Comparison of ENCODE assay signal across 10 cellular contexts in the genomic region with DNA sequence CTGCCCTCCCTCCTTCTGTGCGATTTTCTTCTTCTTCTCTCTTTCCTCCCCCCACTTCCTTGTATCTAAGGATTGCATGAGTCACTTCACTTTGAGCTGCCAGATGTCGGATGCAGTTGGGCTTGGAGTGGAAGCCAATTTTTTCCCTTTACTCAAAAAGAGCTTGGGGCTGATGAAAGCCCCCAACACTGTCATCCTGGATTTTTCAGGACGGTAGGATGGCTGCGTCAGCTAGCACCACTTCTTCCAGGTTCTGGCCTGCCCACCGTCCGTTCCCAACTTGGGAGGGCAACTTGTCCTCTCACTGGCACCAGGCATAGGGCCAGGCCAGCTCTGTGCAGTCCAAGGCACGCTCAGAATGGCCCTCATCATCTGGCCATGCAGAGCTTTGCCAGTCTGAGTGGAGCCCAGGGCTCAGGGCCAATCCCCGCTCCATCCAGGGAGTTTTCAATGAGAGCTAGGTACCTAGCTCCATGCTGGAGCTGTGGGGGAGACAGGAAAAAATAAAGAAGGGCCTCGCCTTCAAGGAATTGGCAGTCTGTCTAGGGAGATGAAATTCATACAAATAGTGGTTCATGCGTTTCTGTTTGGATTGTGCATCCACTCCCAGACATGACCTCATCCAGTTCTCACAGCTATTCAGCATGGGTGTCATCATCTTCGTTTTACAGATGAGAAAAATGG. TPM values are rescaled to one million over a fixed set of nuclear protein-coding genes. Genes with fewer than 3 reads are reported as not detected.
DNase-seq lines count a peak whose midpoint lies in the region; ATAC-seq and TF ChIP-seq lines count a peak whose summit lies in the region.
"Had no signal": no experiment of that assay in that cellular context is flagged by ENCODE, and none has a peak within 500 bp of the region (broad histone marks: within the 10 kb centered on the region; RNA-seq: fewer than 3 reads in every experiment).

No MANE protein-coding gene starts in this region.

- DNase-seq in NOMO-1 (lab: John Stamatoyannopoulos, UW; ENCODE audit: unreplicated experiment in 2 of 2) (peak; percentile 3 to 34), NOMO-1 treated with dmso at 0.1 percent for 144 hours (lab: John Stamatoyannopoulos, UW; ENCODE audit: unreplicated experiment) (no peak), cardiac fibroblast (ENCODE audit: low read depth in 2 of 2) (peak; percentile 83 to 90), left lung (no peak), uterus (peak; percentile 22 to 58), NCI-H2029 (lab: John Stamatoyannopoulos, UW) (no peak)

- H3K27ac ChIP-seq in left lung (peak overlapping the region in 1 of 2 donors; percentile 77), uterus (peak overlapping the region; percentile 50 to 70)
- H3K27ac ChIP-seq: C4-2B had no signal

- peaks cover 0 to 11% of the 10 kb centered on the region in 2 donors for H3K4me1 ChIP-seq in left lung
- peaks cover 0 to 7% of the 10 kb centered on the region in 2 donors for H3K4me1 ChIP-seq in uterus

- no peak for TF ChIP-seq POLR2A in uterus (IDR thresholded peaks at IDR 0.05)

- H3K9me3 ChIP-seq in left lung (no peaks in the 10 kb centered on the region), uterus (no peaks in the 10 kb centered on the region)

- intact Hi-C loops in left lung (cut with DNase I) (no loop called here), uterus (cut with DNase I; ENCODE audit: low total_unique reads) (no loop called here)

- H3K36me3 ChIP-seq in left lung: no peaks in the 10 kb centered on the region
- H3K36me3 ChIP-seq in uterus: no peaks in the 10 kb centered on the region

- TF ChIP-seq CTCF in cardiac fibroblast (IDR thresholded peaks at IDR 0.05; ENCODE audit: low read depth, low read length) (no peak), left lung (IDR thresholded peaks at IDR 0.05) (no peak), uterus (IDR thresholded peaks at IDR 0.05) (no peak)

- ATAC-seq in left lung: peak; percentile 46
- ATAC-seq in GM19397 (IDR thresholded peaks at IDR 0.05; ENCODE audit: unreplicated experiment): no peak
- ATAC-seq in HG03432 (IDR thresholded peaks at IDR 0.05; ENCODE audit: unreplicated experiment): no peak

- H3K27me3 ChIP-seq in left lung (peaks cover 0 to 3% of the 10 kb centered on the region in 2 donors), uterus (no peaks in the 10 kb centered on the region)

- H3K4me3 ChIP-seq in cardiac fibroblast (replicated peaks in 1 of 2; ENCODE audit: low read depth in 2 of 2, low read length in 2 of 2) (peak overlapping the region in 1 of 2 donors; percentile 5), left lung (no peak overlapping the region), uterus (no peak overlapping the region)

RNA-seq across cellular contexts. Expression of a gene that starts 47.7 kb away (rescaled TPM):
- 10 to 100 TPM in 1 of 2 donors, 1 to 10 TPM in 1; 2.8 to 10.4 TPM for total RNA-seq in left lung
- total RNA-seq in uterus: 10 to 100 TPM in 2 of 4 donors, 1 to 10 TPM in 1, under 1 TPM in 1; 0.77 to 13.5 (median 6.9) TPM
- total RNA-seq: T-helper 1 cell treated with Interleukin-12 subunit alpha and Interleukin-12 subunit beta and Interleukin-4 antibody, amounts not matched to agents 30 ng/mL and 1 ng/mL, for 36 hours had no signal

Comparison
In these comparisons a context has a peak if more than half of its experiments do, and no peak if none do; other contexts are left out.
1. DNase-seq: peak in NOMO-1 (2 of 2), cardiac fibroblast (2 of 2) and uterus (2 of 2); none in NOMO-1 treated with dmso at 0.1 percent for 144 hours (single experiment), left lung (0 of 2) and NCI-H2029 (single experiment).